Comparison of ENCODE assay signal across 10 cellular contexts in the genomic region with DNA sequence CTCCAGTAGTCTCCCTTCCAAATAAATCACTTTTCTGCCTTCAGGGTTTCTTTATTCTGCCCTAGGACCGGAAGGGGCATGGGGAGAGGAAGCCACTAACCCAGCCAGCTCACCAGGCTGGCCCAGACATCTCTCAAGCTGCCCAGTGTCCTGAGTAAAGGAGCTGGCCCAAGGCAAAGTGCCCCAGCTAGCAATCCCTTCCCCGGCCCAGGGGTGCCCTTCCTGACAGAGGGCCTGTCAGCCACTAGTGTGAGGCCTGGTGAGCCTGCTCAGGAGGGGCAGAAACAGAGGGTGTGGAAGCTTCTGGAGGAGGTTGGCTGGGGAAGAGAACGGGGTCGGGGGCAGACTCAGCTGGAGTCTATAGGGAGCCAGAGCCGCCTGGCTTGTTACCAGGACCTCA. TPM values are rescaled to one million over a fixed set of nuclear protein-coding genes. Genes with fewer than 3 reads are reported as not detected.
DNase-seq lines count a peak whose midpoint lies in the region; TF ChIP-seq lines count a peak whose summit lies in the region.
"Had no signal": no experiment of that assay in that cellular context is flagged by ENCODE, and none has a peak within 500 bp of the region (broad histone marks: within the 10 kb centered on the region; RNA-seq: fewer than 3 reads in every experiment).

No MANE protein-coding gene starts in this region.

- peak overlapping the region; percentile 98 for H3K27ac ChIP-seq in muscle layer of colon (ENCODE audit: low read depth, low read length)
- peak overlapping the region; percentile 94 to 99 (median 96) for H3K27ac ChIP-seq in transverse colon

- H3K36me3 Mint-ChIP-seq in activated naive CD4-positive, alpha-beta T cell treated with anti-CD3 and anti-CD28 coated beads for 36 hours (ENCODE audit: low read depth), result no peaks in the 10 kb centered on the region
- peaks cover 2% of the 10 kb centered on the region for H3K36me3 Mint-ChIP-seq in activated T-helper 1 cell treated with anti-CD3 and anti-CD28 coated beads, Interleukin-12 subunit alpha, Interleukin-12 subunit beta, Interleukin-2, Interleukin-4 antibody, amounts not matched to agents 30 ng/mL and 10 ng/mL and 1 ng/mL, durations not matched to agents 14 hours and 24 hours and 36 hours (ENCODE audit: low read depth)

- no peaks in the 10 kb centered on the region for H3K27me3 Mint-ChIP-seq in activated naive CD4-positive, alpha-beta T cell treated with anti-CD3 and anti-CD28 coated beads for 36 hours (ENCODE audit: low read depth)
- no peaks in the 10 kb centered on the region for H3K27me3 Mint-ChIP-seq in activated T-helper 1 cell treated with anti-CD3 and anti-CD28 coated beads, Interleukin-12 subunit alpha, Interleukin-12 subunit beta, Interleukin-2, Interleukin-4 antibody, amounts not matched to agents 30 ng/mL and 10 ng/mL and 1 ng/mL, durations not matched to agents 14 hours and 24 hours and 36 hours (ENCODE audit: insufficient read depth)

- H3K9me3 ChIP-seq in muscle layer of colon (ENCODE audit: low read length) (no peaks in the 10 kb centered on the region), transverse colon (no peaks in the 10 kb centered on the region)

- H3K36me3 ChIP-seq in muscle layer of colon (ENCODE audit: insufficient read depth, low read length), result no peaks in the 10 kb centered on the region
- H3K36me3 ChIP-seq in transverse colon, result no peaks in the 10 kb centered on the region

- H3K4me3 ChIP-seq in muscle layer of colon (ENCODE audit: low read depth in 1 of 2, low read length in 2 of 2), result no peak overlapping the region
- no peak overlapping the region for H3K4me3 ChIP-seq in transverse colon

- no peak for DNase-seq in activated naive CD4-positive, alpha-beta T cell treated with anti-CD3 and anti-CD28 coated beads for 36 hours
- DNase-seq in activated naive CD4-positive, alpha-beta T cell treated with anti-CD3 and anti-CD28 coated beads, Interleukin-2, amount 50 U/mL, for 16 hours, result no peak
- DNase-seq in activated T-helper 1 cell treated with anti-CD3 and anti-CD28 coated beads, Interleukin-12 subunit alpha, Interleukin-12 subunit beta, Interleukin-2, Interleukin-4 antibody, amounts not matched to agents 30 ng/mL and 10 ng/mL and 1 ng/mL, durations not matched to agents 14 hours and 24 hours and 36 hours (ENCODE audit: low spot score), result no peak
- DNase-seq in transverse colon, result no peak
- DNase-seq in NCI-H1436 treated with DMSO at 0.1 percent for 48 hours (lab: John Stamatoyannopoulos, UW), result no peak
- no peak for DNase-seq in NCI-H1092 treated with DMSO at 0.1 percent for 48 hours (lab: John Stamatoyannopoulos, UW)
- DNase-seq in DMS53 (lab: John Stamatoyannopoulos, UW), result no peak
- DNase-seq: NCI-H524 treated with DMSO at 0.1 percent for 48 hours had no signal

- H3K9ac ChIP-seq in muscle layer of colon (ENCODE audit: low read length), result no peak overlapping the region

- CTCF ChIA-PET in activated naive CD4-positive, alpha-beta T cell treated with anti-CD3 and anti-CD28 coated beads for 36 hours (lab: Charles Lee), result interaction anchor here (0.6 to 5.3 kb wide), 8 partner anchors 19 to 109 kb away, joined by 3 to 39 read pairs (median 4); a partner anchor contains a TSS

- intact Hi-C loops in activated naive CD4-positive, alpha-beta T cell treated with anti-CD3 and anti-CD28 coated beads for 36 hours (cut with micrococcal nuclease), result no loop called here
- intact Hi-C loops in activated T-helper 1 cell treated with anti-CD3 and anti-CD28 coated beads, Interleukin-12 subunit alpha, Interleukin-12 subunit beta, Interleukin-2, Interleukin-4 antibody, amounts not matched to agents 30 ng/mL and 10 ng/mL and 1 ng/mL, durations not matched to agents 14 hours and 24 hours and 36 hours (cut with micrococcal nuclease), result loop anchor here (10.0 kb wide), 1 partner anchor 419 kb away; a partner anchor contains a TSS
- intact Hi-C loops in transverse colon (cut with DNase I; ENCODE audit: low total_unique reads), result loop anchor here (10.0 kb wide), 1 partner anchor 229 kb away; no protein-coding TSS in a partner anchor

- 82% methylated on average over 4 of the region's 5 CpGs; no CpG with 5 or more reads in 1 of the 2 donors for WGBS in transverse colon (ENCODE audit: low coverage in 1 of 2), 2 donors

- peak overlapping the region; percentile 36 for H3K27ac Mint-ChIP-seq in activated naive CD4-positive, alpha-beta T cell treated with anti-CD3 and anti-CD28 coated beads for 36 hours
- H3K27ac Mint-ChIP-seq in activated T-helper 1 cell treated with anti-CD3 and anti-CD28 coated beads, Interleukin-12 subunit alpha, Interleukin-12 subunit beta, Interleukin-2, Interleukin-4 antibody, amounts not matched to agents 30 ng/mL and 10 ng/mL and 1 ng/mL, durations not matched to agents 14 hours and 24 hours and 36 hours, result peak overlapping the region; percentile 77

- no peak for TF ChIP-seq EP300 in transverse colon (IDR thresholded peaks at IDR 0.05; ENCODE audit: low read depth)

- in situ Hi-C loops in transverse colon (cut with MboI; ENCODE audit: low pct_ligation_motif_present in 1 of 4, low pct_unique_long_range_greater_than_20kb in 1 of 4, low sequenced_read_pairs in 3 of 4), result loop anchor here in 2 of 4 donors (25.0 kb wide), 2 partner anchors 222 to 447 kb away; a partner anchor contains a TSS

- H3K4me1 ChIP-seq in muscle layer of colon (ENCODE audit: insufficient read depth, low read length) (peaks cover 20% of the 10 kb centered on the region), transverse colon (peaks cover 10 to 21% (median 12%) of the 10 kb centered on the region in 4 donors)

- H3K9me3 Mint-ChIP-seq in activated naive CD4-positive, alpha-beta T cell treated with anti-CD3 and anti-CD28 coated beads for 36 hours, result no peaks in the 10 kb centered on the region
- no peaks in the 10 kb centered on the region for H3K9me3 Mint-ChIP-seq in activated T-helper 1 cell treated with anti-CD3 and anti-CD28 coated beads, Interleukin-12 subunit alpha, Interleukin-12 subunit beta, Interleukin-2, Interleukin-4 antibody, amounts not matched to agents 30 ng/mL and 10 ng/mL and 1 ng/mL, durations not matched to agents 14 hours and 24 hours and 36 hours

- TF ChIP-seq CTCF in transverse colon (IDR thresholded peaks at IDR 0.05), result no peak

- peaks cover 10% of the 10 kb centered on the region for H3K4me1 Mint-ChIP-seq in activated naive CD4-positive, alpha-beta T cell treated with anti-CD3 and anti-CD28 coated beads for 36 hours (ENCODE audit: low read depth)
- peaks cover 21% of the 10 kb centered on the region for H3K4me1 Mint-ChIP-seq in activated T-helper 1 cell treated with anti-CD3 and anti-CD28 coated beads, Interleukin-12 subunit alpha, Interleukin-12 subunit beta, Interleukin-2, Interleukin-4 antibody, amounts not matched to agents 30 ng/mL and 10 ng/mL and 1 ng/mL, durations not matched to agents 14 hours and 24 hours and 36 hours (ENCODE audit: low read depth)

- H3K27me3 ChIP-seq in muscle layer of colon (ENCODE audit: control insufficient read depth in 1 of 2, insufficient read depth in 2 of 2, low read length in 2 of 2), result no peaks in the 10 kb centered on the region
- H3K27me3 ChIP-seq in transverse colon, result no peaks in the 10 kb centered on the region

- H3K4me3 Mint-ChIP-seq in activated naive CD4-positive, alpha-beta T cell treated with anti-CD3 and anti-CD28 coated beads for 36 hours, result peak overlapping the region; percentile 70
- H3K4me3 Mint-ChIP-seq in activated T-helper 1 cell treated with anti-CD3 and anti-CD28 coated beads, Interleukin-12 subunit alpha, Interleukin-12 subunit beta, Interleukin-2, Interleukin-4 antibody, amounts not matched to agents 30 ng/mL and 10 ng/mL and 1 ng/mL, durations not matched to agents 14 hours and 24 hours and 36 hours, result peak overlapping the region; percentile 75

- TF ChIP-seq POLR2A in transverse colon (IDR thresholded peaks at IDR 0.05), result no peak

RNA-seq across cellular contexts. Expression of a gene that starts 22.2 kb away (rescaled TPM):
- total RNA-seq in activated naive CD4-positive, alpha-beta T cell treated with anti-CD3 and anti-CD28 coated beads for 36 hours, result 1 to 10 TPM; 2.3 to 3.3 TPM
- 14.5 and 16.3 TPM in 2 replicates for total RNA-seq in activated T-helper 1 cell treated with anti-CD3 and anti-CD28 coated beads, Interleukin-12 subunit alpha, Interleukin-12 subunit beta, Interleukin-2, Interleukin-4 antibody, amounts not matched to agents 30 ng/mL and 10 ng/mL and 1 ng/mL, durations not matched to agents 14 hours and 24 hours and 36 hours
- total RNA-seq in transverse colon, result 1 to 10 TPM in 3 of 4 donors, not detected in 1; 3.7 to 9.8 (median 7.4) TPM

RNA-seq across cellular contexts. Expression of a gene that starts 35.7 kb away (rescaled TPM):
- under 1 TPM; 0.17 TPM for total RNA-seq in activated naive CD4-positive, alpha-beta T cell treated with anti-CD3 and anti-CD28 coated beads for 36 hours
- 0.10 and 0.13 TPM in 2 replicates for total RNA-seq in activated T-helper 1 cell treated with anti-CD3 and anti-CD28 coated beads, Interleukin-12 subunit alpha, Interleukin-12 subunit beta, Interleukin-2, Interleukin-4 antibody, amounts not matched to agents 30 ng/mL and 10 ng/mL and 1 ng/mL, durations not matched to agents 14 hours and 24 hours and 36 hours
- 1 to 10 TPM in 1 of 4 donors, under 1 TPM in 2, not detected in 1; 0.14 to 4.1 (median 0.64) TPM for total RNA-seq in transverse colon
- total RNA-seq: T-helper 2 cell treated with Interferon-gamma antibody and Interleukin-4, amounts not matched to agents 100 ng/mL and 5 ng/mL, for 36 hours had no signal

RNA-seq across cellular contexts. Expression of a gene that starts 35.9 kb away (rescaled TPM):
- not detected for total RNA-seq in activated naive CD4-positive, alpha-beta T cell treated with anti-CD3 and anti-CD28 coated beads for 36 hours
- total RNA-seq in activated T-helper 1 cell treated with anti-CD3 and anti-CD28 coated beads, Interleukin-12 subunit alpha, Interleukin-12 subunit beta, Interleukin-2, Interleukin-4 antibody, amounts not matched to agents 30 ng/mL and 10 ng/mL and 1 ng/mL, durations not matched to agents 14 hours and 24 hours and 36 hours, result 0.37 TPM in 1 of 2 replicates, not detected in the other
- total RNA-seq in transverse colon, result 1 to 10 TPM in 1 of 4 donors, not detected in 3; 1.4 TPM
- total RNA-seq: T-helper 2 cell treated with Interferon-gamma antibody and Interleukin-4, amounts not matched to agents 100 ng/mL and 5 ng/mL, for 36 hours had no signal

RNA-seq across cellular contexts. Expression of a gene that starts 51.4 kb away (rescaled TPM):
- total RNA-seq in activated naive CD4-positive, alpha-beta T cell treated with anti-CD3 and anti-CD28 coated beads for 36 hours, result not detected
- not detected in 2 replicates for total RNA-seq in activated T-helper 1 cell treated with anti-CD3 and anti-CD28 coated beads, Interleukin-12 subunit alpha, Interleukin-12 subunit beta, Interleukin-2, Interleukin-4 antibody, amounts not matched to agents 30 ng/mL and 10 ng/mL and 1 ng/mL, durations not matched to agents 14 hours and 24 hours and 36 hours
- 10 to 100 TPM in 1 of 4 donors, under 1 TPM in 1, not detected in 2; 0.68 to 10.0 TPM for total RNA-seq in transverse colon
- total RNA-seq: T-helper 2 cell treated with Interferon-gamma antibody and Interleukin-4, amounts not matched to agents 100 ng/mL and 5 ng/mL, for 36 hours had no signal

RNA-seq across cellular contexts. Expression of a gene that starts 51.6 kb away (rescaled TPM):
- not detected for total RNA-seq in activated naive CD4-positive, alpha-beta T cell treated with anti-CD3 and anti-CD28 coated beads for 36 hours
- not detected in 2 replicates for total RNA-seq in activated T-helper 1 cell treated with anti-CD3 and anti-CD28 coated beads, Interleukin-12 subunit alpha, Interleukin-12 subunit beta, Interleukin-2, Interleukin-4 antibody, amounts not matched to agents 30 ng/mL and 10 ng/mL and 1 ng/mL, durations not matched to agents 14 hours and 24 hours and 36 hours
- 10 to 100 TPM in 1 of 4 donors, 1 to 10 TPM in 1, under 1 TPM in 2; 0.68 to 23.8 (median 1.9) TPM for total RNA-seq in transverse colon
- total RNA-seq: T-helper 2 cell treated with Interferon-gamma antibody and Interleukin-4, amounts not matched to agents 100 ng/mL and 5 ng/mL, for 36 hours had no signal
